8 cellular contexts compared by ENCODE assay signal in the genomic region with DNA sequence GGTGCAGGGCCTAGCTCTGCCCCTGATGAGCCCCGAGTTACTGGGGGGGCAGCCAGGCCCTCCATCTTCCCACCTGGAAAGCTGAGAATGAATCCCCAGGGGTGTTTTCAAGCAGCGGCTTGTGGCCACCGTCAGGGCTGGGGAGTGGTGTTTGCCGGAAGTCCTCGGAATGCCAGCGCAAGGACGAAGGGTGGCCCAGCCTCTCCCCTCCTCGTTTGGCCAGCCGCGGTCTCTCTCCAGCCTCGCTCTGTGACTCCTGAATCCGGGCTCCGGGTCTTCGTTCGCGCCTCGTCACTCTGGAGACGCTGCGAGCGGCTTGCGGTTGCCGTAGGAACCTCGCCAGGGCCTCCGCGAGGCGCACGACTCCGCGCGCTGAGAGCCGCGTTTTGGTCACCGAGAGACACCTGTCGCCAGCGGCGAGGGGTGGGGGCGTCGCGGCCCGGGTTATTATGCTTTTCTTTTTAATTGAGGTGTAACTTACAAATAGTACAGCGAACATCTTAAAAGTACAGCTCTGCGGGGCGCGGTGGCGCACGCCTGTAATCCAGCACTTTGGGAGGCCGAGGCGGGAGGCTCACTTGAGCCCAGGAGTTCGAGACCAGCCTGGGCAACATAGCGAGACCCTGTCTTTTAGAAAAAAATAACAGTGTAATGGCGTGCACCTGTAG. TPM values are rescaled to one million over a fixed set of nuclear protein-coding genes. Genes with fewer than 3 reads are reported as not detected.
A peak's percentile ranks its signal among the peaks of the same experiment; 100 is the strongest.
DNase-seq lines count a peak whose midpoint lies in the region; ATAC-seq, FAIRE-seq and TF ChIP-seq lines count a peak whose summit lies in the region.

No MANE protein-coding gene starts in this region.

- peaks cover 21% of the 10 kb centered on the region for H3K27me3 ChIP-seq in CD4-positive, alpha-beta memory T cell (ENCODE audit: insufficient read depth, low read length)
- peaks cover 8 to 26% of the 10 kb centered on the region in 2 donors for H3K27me3 ChIP-seq in stomach smooth muscle (ENCODE audit: control insufficient read depth in 1 of 2, insufficient read depth in 2 of 2, low read length in 2 of 2)

- H3K4me3 ChIP-seq in CD4-positive, alpha-beta memory T cell (ENCODE audit: low read length in 2 of 2) = no peak overlapping the region
- H3K4me3 ChIP-seq in Jurkat, Clone E6-1 (ENCODE audit: low read length) = peak overlapping the region; percentile 37
- H3K4me3 ChIP-seq in OCI-LY7 (ENCODE audit: low read depth, low read length, poor library complexity, severe bottlenecking) (no peak overlapping the region), fibroblast of the aortic adventitia (ENCODE audit: low read depth, low read length) (peak overlapping the region; percentile 13), stomach smooth muscle (ENCODE audit: low read length in 2 of 2) (peak overlapping the region; percentile 8 to 25)

- H3K36me3 ChIP-seq in CD4-positive, alpha-beta memory T cell (ENCODE audit: insufficient read depth, low read length) = no peaks in the 10 kb centered on the region
- no peaks in the 10 kb centered on the region for H3K36me3 ChIP-seq in OCI-LY7 (ENCODE audit: insufficient read depth, low read length)
- H3K36me3 ChIP-seq in stomach smooth muscle (ENCODE audit: control insufficient read depth in 2 of 2, insufficient read depth in 2 of 2, low read length in 2 of 2) = no peaks in the 10 kb centered on the region

- peak overlapping the region in 4 of 8 donors; percentile 10 to 47 (median 26) for H3K4me3 Mint-ChIP-seq in CD4-positive, alpha-beta memory T cell
- peak overlapping the region; percentile 36 to 58 for H3K4me3 Mint-ChIP-seq in activated T-cell treated with anti-CD3 and anti-CD28 coated beads, Interleukin-2, amount 50 U/mL, for 72 hours
- H3K4me3 Mint-ChIP-seq in nephron = peak overlapping the region; percentile 24 to 62 (median 27)

- CTCF ChIA-PET in CD4-positive, alpha-beta memory T cell (lab: Charles Lee; ENCODE audit: partially characterized antibody) = no interaction called here
- CTCF ChIA-PET in OCI-LY7 (lab: Charles Lee; ENCODE audit: unreplicated experiment) = no interaction called here

- H3K4me2 ChIP-seq in OCI-LY7 (ENCODE audit: low read length) = peak overlapping the region; percentile 55

- H3K9me2 ChIP-seq in OCI-LY7 (ENCODE audit: insufficient read depth, low read length) = no peaks in the 10 kb centered on the region

- H3K4me1 Mint-ChIP-seq in CD4-positive, alpha-beta memory T cell = peaks cover under 1 to 20% (median 5%) of the 10 kb centered on the region in 4 donors
- H3K4me1 Mint-ChIP-seq in activated T-cell treated with anti-CD3 and anti-CD28 coated beads, Interleukin-2, amount 50 U/mL, for 72 hours (ENCODE audit: low read depth) = peaks cover 15% of the 10 kb centered on the region
- peaks cover 36% of the 10 kb centered on the region for H3K4me1 Mint-ChIP-seq in nephron

- peak in 4 of 5 donors; percentile 28 to 51 (median 35) for DNase-seq in CD4-positive, alpha-beta memory T cell
- DNase-seq in Jurkat, Clone E6-1 (ENCODE audit: low read depth, low spot score) = peak; percentile 81
- DNase-seq in OCI-LY7 (ENCODE audit: low spot score) (peak; percentile 80), fibroblast of the aortic adventitia (ENCODE audit: low read depth) (peak; percentile 79), GM12892 (ENCODE audit: insufficient read length) (no peak)
- peak; percentile 74 to 83 for DNase-seq in activated T-cell treated with anti-CD3 and anti-CD28 coated beads, Interleukin-2, amount 50 U/mL, for 72 hours

- peaks cover 42 to 54% of the 10 kb centered on the region in 2 donors for H3K27me3 Mint-ChIP-seq in CD4-positive, alpha-beta memory T cell
- peaks cover 95% of the 10 kb centered on the region for H3K27me3 Mint-ChIP-seq in activated T-cell treated with anti-CD3 and anti-CD28 coated beads, Interleukin-2, amount 50 U/mL, for 72 hours (ENCODE audit: low read depth)
- H3K27me3 Mint-ChIP-seq in nephron (ENCODE audit: low read depth) = peaks cover 70% of the 10 kb centered on the region

- peaks cover 11% of the 10 kb centered on the region for H3K4me1 ChIP-seq in CD4-positive, alpha-beta memory T cell (ENCODE audit: insufficient read depth, low read length)
- H3K4me1 ChIP-seq in OCI-LY7 (ENCODE audit: insufficient read depth, low read length, poor library complexity, severe bottlenecking) (peaks cover 34% of the 10 kb centered on the region), stomach smooth muscle (ENCODE audit: control insufficient read depth, insufficient read depth, low read length) (peaks cover 12% of the 10 kb centered on the region)

- H3K9me3 ChIP-seq in CD4-positive, alpha-beta memory T cell (ENCODE audit: control insufficient read depth in 1 of 2, low read length in 2 of 2) = no peaks in the 10 kb centered on the region
- H3K9me3 ChIP-seq in OCI-LY7 (ENCODE audit: low read length) = no peaks in the 10 kb centered on the region
- H3K9me3 ChIP-seq in stomach smooth muscle (ENCODE audit: control insufficient read depth in 2 of 2, low read length in 2 of 2) = no peaks in the 10 kb centered on the region

- ATAC-seq in activated T-cell treated with anti-CD3 and anti-CD28 coated beads, Interleukin-2, amount 50 U/mL, for 72 hours (replicated peaks in 1 of 2) = peak; percentile 83 to 87

- H3K27ac ChIP-seq in CD4-positive, alpha-beta memory T cell (ENCODE audit: low read depth, low read length) = no peak overlapping the region
- H3K27ac ChIP-seq in OCI-LY7 (ENCODE audit: low read depth, low read length, poor library complexity, severe bottlenecking) = no peak overlapping the region
- no peak overlapping the region for H3K27ac ChIP-seq in stomach smooth muscle (ENCODE audit: low read length)

- no TSS peak for BruUV-seq in OCI-LY7 (replicated peaks; lab: Mats Ljungman, UMichigan)

- H3K79me2 ChIP-seq in OCI-LY7 (ENCODE audit: insufficient read depth, low read depth, low read length) = no peaks in the 10 kb centered on the region

- peak overlapping the region in 1 of 7 donors; percentile 13 for H3K27ac Mint-ChIP-seq in CD4-positive, alpha-beta memory T cell
- H3K27ac Mint-ChIP-seq in activated T-cell treated with anti-CD3 and anti-CD28 coated beads, Interleukin-2, amount 50 U/mL, for 72 hours = no peak overlapping the region
- H3K27ac Mint-ChIP-seq in nephron = peak overlapping the region in 2 of 3 experiments; percentile 50 to 54

- intact Hi-C loops in CD4-positive, alpha-beta memory T cell (cut with micrococcal nuclease) = no loop called here
- intact Hi-C loops in OCI-LY7 (cut with micrococcal nuclease; ENCODE audit: unreplicated experiment) = loop anchor here (5.0 kb wide), 2 partner anchors 111 to 409 kb away; partner anchors contain the start of gene DMC1

- no peak for TF ChIP-seq POLR2A in GM12892 (IDR thresholded peaks at IDR 0.05; ENCODE audit: low read depth, low read length)

- H2AFZ ChIP-seq in OCI-LY7 (ENCODE audit: low read length) = 0 out of 2 replicates have a peak overlapping the region, but pooled peaks have one; percentile 18

- no peak for FAIRE-seq in GM12892 (lab: Jason Lieb, UNC)

- POLR2A ChIA-PET in CD4-positive, alpha-beta memory T cell (lab: Charles Lee; ENCODE audit: partially characterized antibody) = interaction anchor here (1.3 kb wide), 1 partner anchor 7 kb away, joined by 4 read pairs; no protein-coding TSS in a partner anchor
- POLR2A ChIA-PET in OCI-LY7 (lab: Charles Lee) = no interaction called here

- H4K20me1 ChIP-seq in OCI-LY7 (ENCODE audit: insufficient read depth, low read length) = no peaks in the 10 kb centered on the region

- no peaks in the 10 kb centered on the region for H3K9me3 Mint-ChIP-seq in CD4-positive, alpha-beta memory T cell
- H3K9me3 Mint-ChIP-seq in activated T-cell treated with anti-CD3 and anti-CD28 coated beads, Interleukin-2, amount 50 U/mL, for 72 hours = no peaks in the 10 kb centered on the region
- H3K9me3 Mint-ChIP-seq in nephron = no peaks in the 10 kb centered on the region

- H3K36me3 Mint-ChIP-seq in CD4-positive, alpha-beta memory T cell = no peaks in the 10 kb centered on the region
- H3K36me3 Mint-ChIP-seq in activated T-cell treated with anti-CD3 and anti-CD28 coated beads, Interleukin-2, amount 50 U/mL, for 72 hours (ENCODE audit: insufficient read depth in 2 of 2) = no peaks in the 10 kb centered on the region
- H3K36me3 Mint-ChIP-seq in nephron (ENCODE audit: low read depth) = no peaks in the 10 kb centered on the region

- no peak overlapping the region for H3K9ac ChIP-seq in stomach smooth muscle (ENCODE audit: low read length in 2 of 2)

- TF ChIP-seq CTCF in OCI-LY7 (conservative IDR thresholded peaks at IDR 0.05; ENCODE audit: low read length) (no peak), fibroblast of the aortic adventitia (IDR thresholded peaks at IDR 0.05; ENCODE audit: insufficient read depth, low read length) (no peak), nephron (IDR thresholded peaks at IDR 0.05; ENCODE audit: unreplicated experiment in 3 of 3) (no peak)

RNA-seq across cellular contexts. Expression of gene KDELR3, which starts 6.3 kb away (rescaled TPM):
- not detected for total RNA-seq in CD4-positive, alpha-beta memory T cell
- under 1 TPM; 0.10 to 0.24 TPM for polyA plus RNA-seq in CD4-positive, alpha-beta memory T cell
- polyA plus RNA-seq in Jurkat, Clone E6-1 (2012; ENCODE audit: insufficient read depth, insufficient read length) = not detected
- not detected in 2 replicates for total RNA-seq in OCI-LY7 (2014; rRNA removed; shearing (Covaris generic))
- total RNA-seq in OCI-LY7 (2022) (not detected in 2 replicates), fibroblast of the aortic adventitia (ENCODE audit: low replicate concordance) (22.1 and 183 TPM in 2 replicates)
- total RNA-seq in activated T-cell treated with anti-CD3 and anti-CD28 coated beads, Interleukin-2, amount 50 U/mL, for 72 hours = under 1 TPM; 0.31 to 0.37 TPM
- polyA plus RNA-seq in GM12892 (2012; ENCODE audit: missing spikeins) = 0.34 TPM

RNA-seq across cellular contexts. Expression of gene KCNJ4, which starts 6.5 kb away (rescaled TPM):
- not detected for total RNA-seq in CD4-positive, alpha-beta memory T cell
- not detected for polyA plus RNA-seq in CD4-positive, alpha-beta memory T cell
- 0.61 TPM for polyA plus RNA-seq in Jurkat, Clone E6-1 (2012; ENCODE audit: insufficient read depth, insufficient read length)
- total RNA-seq in OCI-LY7 (2014; rRNA removed; shearing (Covaris generic)) = not detected in 2 replicates
- not detected in 2 replicates for total RNA-seq in OCI-LY7 (2022)
- not detected for total RNA-seq in activated T-cell treated with anti-CD3 and anti-CD28 coated beads, Interleukin-2, amount 50 U/mL, for 72 hours
- not detected in 2 replicates for total RNA-seq in fibroblast of the aortic adventitia (ENCODE audit: low replicate concordance)
- not detected for polyA plus RNA-seq in GM12892 (2012; ENCODE audit: missing spikeins)

RNA-seq across cellular contexts. Expression of gene DDX17, which starts 44.6 kb away (rescaled TPM):
- 100 to 1,000 TPM; 927 to 960 TPM for total RNA-seq in CD4-positive, alpha-beta memory T cell
- 10 to 100 TPM in 1 of 2 donors, 1 to 10 TPM in 1; 10.0 to 44.3 TPM for polyA plus RNA-seq in CD4-positive, alpha-beta memory T cell
- polyA plus RNA-seq in Jurkat, Clone E6-1 (2012; ENCODE audit: insufficient read depth, insufficient read length) = 142 TPM
- total RNA-seq in OCI-LY7 (2014; rRNA removed; shearing (Covaris generic)) = 626 and 667 TPM in 2 replicates
- total RNA-seq in OCI-LY7 (2022) (505 and 508 TPM in 2 replicates), fibroblast of the aortic adventitia (ENCODE audit: low replicate concordance) (322 and 701 TPM in 2 replicates)
- total RNA-seq in activated T-cell treated with anti-CD3 and anti-CD28 coated beads, Interleukin-2, amount 50 U/mL, for 72 hours = 100 to 1,000 TPM; 374 to 431 TPM
- 218 TPM for polyA plus RNA-seq in GM12892 (2012; ENCODE audit: missing spikeins)

Comparison
In these comparisons a context has a peak if more than half of its experiments do, and no peak if none do; other contexts are left out.
1. H3K4me3 ChIP-seq: peak in Jurkat, Clone E6-1 (single experiment), fibroblast of the aortic adventitia (single experiment) and stomach smooth muscle (2 of 2); none in CD4-positive, alpha-beta memory T cell (0 of 2) and OCI-LY7 (single experiment).
2. RNA of gene KDELR3, which starts 6.3 kb away (total RNA-seq): 22.1 to 183 TPM in fibroblast of the aortic adventitia; 0.31 to 0.37 TPM in activated T-cell treated with anti-CD3 and anti-CD28 coated beads, Interleukin-2, amount 50 U/mL, for 72 hours, not detected in CD4-positive, alpha-beta memory T cell and not detected in OCI-LY7; every median in the first group is over 10 times any median in the second.